ENCODE assay signal across 21 cellular contexts in genomic region chr2:135991861-135992260, GRCh38.
"Had no signal": no experiment of that assay in that cellular context is flagged by ENCODE, and none has a peak within 500 bp of the region (broad histone marks: within the 10 kb centered on the region; RNA-seq: fewer than 3 reads in every experiment).

No MANE protein-coding gene starts in this region.

- ATAC-seq: left colon; left lung; lower lobe of right lung; naive thymus-derived CD8-positive, alpha-beta T cell; right cardiac atrium; sciatic nerve; stimulated activated naive B cell treated with anti-CD40 and anti-IgM and Interleukin-4, amounts not matched to agents 10 μg/mL and 1 μg/mL and 100 μg/mL, for 72 hours; stimulated activated naive CD8-positive, alpha-beta T cell treated with anti-CD3 and anti-CD28 coated beads, Interleukin-15, Interleukin-2, amounts not matched to agents 100 U/mL and 50 U/mL, for 24 hours had no signal

- DNase-seq: kidney glomerular epithelial cell; left colon; left lung; lower lobe of right lung; mammary epithelial cell; mesenchymal stem cell; naive thymus-derived CD8-positive, alpha-beta T cell; occipital lobe; right cardiac atrium; stimulated activated CD4-positive, alpha-beta T cell treated with anti-CD3 and anti-CD28 coated beads, Interleukin-12 subunit alpha, Interleukin-12 subunit beta, amount 100 ng/mL, for 4 hours; stimulated activated CD4-positive, alpha-beta T cell treated with anti-CD3 and anti-CD28 coated beads, Interleukin-15, amount 100 ng/mL, for 24 hours; stimulated activated CD4-positive, alpha-beta T cell treated with anti-CD3 and anti-CD28 coated beads, Interleukin-2, amount 100 ng/mL, for 24 hours; stimulated activated CD4-positive, alpha-beta T cell treated with anti-CD3 and anti-CD28 coated beads, Interleukin-4, amount 100 ng/mL, for 1 hour; stimulated activated naive B cell treated with anti-CD40 and anti-IgM and Interleukin-4, amounts not matched to agents 10 μg/mL and 1 μg/mL and 100 μg/mL, for 72 hours; stimulated activated naive CD8-positive, alpha-beta T cell treated with anti-CD3 and anti-CD28 coated beads, Interleukin-15, Interleukin-2, amounts not matched to agents 100 U/mL and 50 U/mL, for 24 hours; stomach; testis; thyroid gland; transverse colon; upper lobe of left lung had no signal
